In genomic region chr17:80921159-80921558, GRCh38 we compare ENCODE assay signal across 16 cellular contexts.
DNase-seq lines count a peak whose midpoint lies in the region; ATAC-seq and TF ChIP-seq lines count a peak whose summit lies in the region.
"Had no signal": no experiment of that assay in that cellular context is flagged by ENCODE, and none has a peak within 500 bp of the region (broad histone marks: within the 10 kb centered on the region; RNA-seq: fewer than 3 reads in every experiment).

No MANE protein-coding gene starts in this region.

- H3K27me3 Mint-ChIP-seq in MCF 10A (ENCODE audit: insufficient read depth, unreplicated experiment) = no peaks in the 10 kb centered on the region
- H3K27me3 Mint-ChIP-seq: CD4-positive, alpha-beta T cell had no signal

- no peaks in the 10 kb centered on the region for H3K36me3 ChIP-seq in Panc1 (ENCODE audit: control insufficient read depth, insufficient read depth, low read length)

- H3K4me1 Mint-ChIP-seq in stimulated activated effector memory CD8-positive, alpha-beta T cell treated with anti-CD3 and anti-CD28 coated beads, Interleukin-12 subunit alpha, Interleukin-12 subunit beta, amount 100 ng/mL, for 72 hours = no peaks in the 10 kb centered on the region
- no peaks in the 10 kb centered on the region for H3K4me1 Mint-ChIP-seq in MCF 10A (ENCODE audit: insufficient read depth, unreplicated experiment)

- H3K27ac ChIP-seq in Panc1 (ENCODE audit: low read length) (no peak overlapping the region), cingulate gyrus (ENCODE audit: low read depth, low read length) (peak overlapping the region; percentile 3)

- no peaks in the 10 kb centered on the region for H3K27me3 ChIP-seq in Panc1 (ENCODE audit: control insufficient read depth, insufficient read depth, low read length)

- peak overlapping the region; percentile 48 for H3K27ac Mint-ChIP-seq in stimulated activated effector memory CD8-positive, alpha-beta T cell treated with anti-CD3 and anti-CD28 coated beads, Interleukin-12 subunit alpha, Interleukin-12 subunit beta, amount 100 ng/mL, for 72 hours
- H3K27ac Mint-ChIP-seq in MCF 10A (ENCODE audit: low read depth, unreplicated experiment) = no peak overlapping the region
- H3K27ac Mint-ChIP-seq: CD4-positive, alpha-beta T cell had no signal

- in situ Hi-C loops in Panc1 (cut with HindIII; ENCODE audit: low pct_unique_long_range_greater_than_20kb, low sequenced_read_pairs) = no loop called here

- H3K9me3 ChIP-seq in Panc1 (ENCODE audit: control insufficient read depth, insufficient read depth, low read depth, low read length) = no peaks in the 10 kb centered on the region

- H3K4me1 ChIP-seq in Panc1 (ENCODE audit: control insufficient read depth, insufficient read depth, low read length) = no peaks in the 10 kb centered on the region

- CTCF ChIA-PET in Panc1 (lab: Charles Lee) = no interaction called here
- CTCF ChIA-PET in MCF 10A (lab: Yijun Ruan, JAX) = no interaction called here

- H3K36me3 Mint-ChIP-seq in stimulated activated effector memory CD8-positive, alpha-beta T cell treated with anti-CD3 and anti-CD28 coated beads, Interleukin-12 subunit alpha, Interleukin-12 subunit beta, amount 100 ng/mL, for 72 hours = peaks cover 89% of the 10 kb centered on the region
- peaks cover 46% of the 10 kb centered on the region for H3K36me3 Mint-ChIP-seq in MCF 10A (ENCODE audit: insufficient read depth, unreplicated experiment)

- no peak for DNase-seq in Panc1 (ENCODE audit: low read depth, low spot score)
- DNase-seq in omental fat pad (ENCODE audit: low spot score) = peak; percentile 21
- no peak for DNase-seq in stimulated activated effector memory CD8-positive, alpha-beta T cell treated with anti-CD3 and anti-CD28 coated beads, Interleukin-12 subunit alpha, Interleukin-12 subunit beta, amount 100 ng/mL, for 72 hours (ENCODE audit: low spot score in 2 of 2)
- no peak for DNase-seq in NCI-H446 treated with DMSO at 0.1 percent for 48 hours (lab: John Stamatoyannopoulos, UW)
- DNase-seq in SW 1271 (lab: John Stamatoyannopoulos, UW) = no peak
- no peak for DNase-seq in MCF 10A (ENCODE audit: unreplicated experiment)
- DNase-seq: AML-193; CD4-positive, alpha-beta T cell; EL; H7; NCI-H187 treated with DMSO at 0.1 percent for 48 hours; NCI-H345; NCI-H526 treated with DMSO at 0.1 percent for 48 hours; SIG-M5 had no signal

- ATAC-seq in Panc1 = no peak
- no peak for ATAC-seq in omental fat pad (ENCODE audit: low FRiP score)
- ATAC-seq in stimulated activated effector memory CD8-positive, alpha-beta T cell treated with anti-CD3 and anti-CD28 coated beads, Interleukin-12 subunit alpha, Interleukin-12 subunit beta, amount 100 ng/mL, for 72 hours = no peak
- no peak for ATAC-seq in HG03378 (IDR thresholded peaks at IDR 0.05; ENCODE audit: unreplicated experiment)

- no peak overlapping the region for H3K4me3 Mint-ChIP-seq in stimulated activated effector memory CD8-positive, alpha-beta T cell treated with anti-CD3 and anti-CD28 coated beads, Interleukin-12 subunit alpha, Interleukin-12 subunit beta, amount 100 ng/mL, for 72 hours
- no peak overlapping the region for H3K4me3 Mint-ChIP-seq in MCF 10A (ENCODE audit: unreplicated experiment)
- H3K4me3 Mint-ChIP-seq: CD4-positive, alpha-beta T cell had no signal

- intact Hi-C loops in Panc1 (cut with micrococcal nuclease; ENCODE audit: unreplicated experiment) (no loop called here), MCF 10A (cut with micrococcal nuclease) (no loop called here)

- TF ChIP-seq CTCF in Panc1 (IDR thresholded peaks at IDR 0.05) = no peak
- no peak for TF ChIP-seq CTCF in omental fat pad (IDR thresholded peaks at IDR 0.05)
- no peak for TF ChIP-seq CTCF in MCF 10A (IDR thresholded peaks at IDR 0.05; ENCODE audit: unreplicated experiment)

- POLR2A ChIA-PET in Panc1 (lab: Charles Lee) (no interaction called here), MCF 10A (lab: Yijun Ruan, JAX) (no interaction called here)

- H3K4me3 ChIP-seq in Panc1 (ENCODE audit: low read depth in 2 of 2, low read length in 2 of 2) = no peak overlapping the region

- H3K9me3 Mint-ChIP-seq in stimulated activated effector memory CD8-positive, alpha-beta T cell treated with anti-CD3 and anti-CD28 coated beads, Interleukin-12 subunit alpha, Interleukin-12 subunit beta, amount 100 ng/mL, for 72 hours = no peaks in the 10 kb centered on the region
- no peaks in the 10 kb centered on the region for H3K9me3 Mint-ChIP-seq in MCF 10A (ENCODE audit: unreplicated experiment)
- H3K9me3 Mint-ChIP-seq: CD4-positive, alpha-beta T cell had no signal

- BruUV-seq in Panc1 (replicated peaks; lab: Mats Ljungman, UMichigan) = TSS peak; percentile 52
- BruUV-seq in MCF 10A (replicated peaks; lab: Mats Ljungman, UMichigan) = no TSS peak
